Comparison of ENCODE assay signal across 18 cellular contexts in the genomic region with DNA sequence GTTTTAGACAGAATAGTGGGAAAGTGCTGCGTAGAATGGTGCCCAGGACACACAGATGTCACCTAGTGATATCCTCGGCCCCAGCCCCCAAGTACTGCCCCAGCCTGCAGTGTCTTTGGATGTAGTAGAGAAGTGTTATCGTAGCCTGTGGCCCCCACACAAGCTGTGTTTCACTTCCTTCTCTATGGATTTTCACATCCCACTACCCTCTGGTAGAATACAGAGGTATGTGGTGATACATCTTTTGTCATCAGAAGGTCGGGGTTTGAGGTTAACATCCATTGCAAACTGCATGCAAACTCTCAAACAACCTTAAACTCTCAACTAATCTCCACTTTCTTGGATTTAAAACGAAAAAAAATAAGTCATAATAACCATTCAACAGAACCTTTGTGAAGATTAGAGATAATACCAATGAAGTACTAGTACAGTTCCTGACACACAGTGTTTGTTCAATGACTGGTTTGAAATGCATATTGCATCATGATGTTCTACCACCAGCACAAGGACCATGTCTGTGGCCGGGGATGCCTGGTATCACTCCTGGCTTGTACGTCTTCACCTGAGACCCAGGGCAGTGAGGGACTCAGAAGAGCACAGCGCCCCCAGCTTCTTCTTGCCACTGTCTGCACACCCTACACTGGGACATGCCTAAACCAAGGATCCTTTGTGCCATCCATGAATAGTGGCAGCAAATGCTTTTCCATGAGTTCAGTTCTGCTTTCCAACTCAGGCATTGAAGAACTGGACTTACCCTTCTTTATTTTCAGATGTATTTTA.
"Had no signal": no experiment of that assay in that cellular context is flagged by ENCODE, and none has a peak within 500 bp of the region (broad histone marks: within the 10 kb centered on the region; RNA-seq: fewer than 3 reads in every experiment).

No MANE protein-coding gene starts in this region.

- FAIRE-seq: frontal cortex, urothelium cell line had no signal

- H3K4me1 ChIP-seq: colonic mucosa, left ventricle myocardium inferior had no signal

- ATAC-seq: activated CD8-positive, alpha-beta T cell treated with anti-CD3 and anti-CD28 coated beads for 36 hours; stimulated activated naive CD8-positive, alpha-beta T cell treated with anti-CD3 and anti-CD28 coated beads, Interleukin-15, Interleukin-2, amounts not matched to agents 100 U/mL and 50 U/mL, for 24 hours had no signal

- H3K27ac ChIP-seq: colonic mucosa, left ventricle myocardium inferior, tibial artery had no signal

- H3K36me3 ChIP-seq: colonic mucosa, left ventricle myocardium inferior, tibial artery had no signal

- H3K4me3 ChIP-seq: colonic mucosa, left ventricle myocardium inferior, tibial artery had no signal

- H3K27me3 ChIP-seq: colonic mucosa, tibial artery had no signal

- H3K9me3 ChIP-seq: colonic mucosa had no signal

- DNase-seq: activated CD4-positive, alpha-beta T cell treated with anti-CD3 and anti-CD28 coated beads, Interleukin-2, amount 10 ng/mL, durations not matched to agents 24 days and 14 days; activated CD4-positive, CD25-positive, alpha-beta regulatory T cell; activated CD8-positive, alpha-beta T cell treated with anti-CD3 and anti-CD28 coated beads for 36 hours; activated naive CD4-positive, alpha-beta T cell treated with Interleukin-2 at 50 U/mL for 16 hours; activated T-cell treated with anti-CD3 and anti-CD28 coated beads, Interleukin-2, amount 50 U/mL, for 1 hour; central memory CD4-positive, alpha-beta T cell; colonic mucosa; immature natural killer cell; kidney glomerular epithelial cell; left ventricle myocardium inferior; occipital lobe; retina; stimulated activated CD4-positive, alpha-beta T cell treated with anti-CD3 and anti-CD28 coated beads, Interleukin-2, amount 100 ng/mL, for 24 hours; stimulated activated naive CD8-positive, alpha-beta T cell treated with anti-CD3 and anti-CD28 coated beads, Interleukin-15, Interleukin-2, amounts not matched to agents 100 U/mL and 50 U/mL, for 24 hours; substantia nigra; tibial artery had no signal
